In genomic region chr20:62910217-62910766, GRCh38 we compare ENCODE assay signal across 1 cellular context.
TF ChIP-seq lines count a peak whose summit lies in the region.

No MANE protein-coding gene starts in this region.

TF ChIP-seq in H1, 55 proteins besides CTCF, POLR2A, EP300 and RAD21:
- TF ChIP-seq NRF1 (IDR thresholded peaks at IDR 0.05; ENCODE audit: low read depth, low read length) (no peak), RNF2 (IDR thresholded peaks at IDR 0.05; ENCODE audit: borderline replicate concordance, low read depth, low read length, missing control alignments, poor library complexity, severe bottlenecking) (no peak), TEAD4 (IDR thresholded peaks at IDR 0.05; ENCODE audit: low read depth, low read length) (no peak), POLR2AphosphoS5 (IDR thresholded peaks at IDR 0.05; ENCODE audit: low read depth, low read length) (peak; percentile 27; the same call in 1 of the 2 replicates), YY1 (IDR thresholded peaks at IDR 0.05; ENCODE audit: low read depth, low read length) (no peak)
TF ChIP-seq in H1: peak in this region for 1.
